ENCODE assay signal across 2 cellular contexts in the genomic region with DNA sequence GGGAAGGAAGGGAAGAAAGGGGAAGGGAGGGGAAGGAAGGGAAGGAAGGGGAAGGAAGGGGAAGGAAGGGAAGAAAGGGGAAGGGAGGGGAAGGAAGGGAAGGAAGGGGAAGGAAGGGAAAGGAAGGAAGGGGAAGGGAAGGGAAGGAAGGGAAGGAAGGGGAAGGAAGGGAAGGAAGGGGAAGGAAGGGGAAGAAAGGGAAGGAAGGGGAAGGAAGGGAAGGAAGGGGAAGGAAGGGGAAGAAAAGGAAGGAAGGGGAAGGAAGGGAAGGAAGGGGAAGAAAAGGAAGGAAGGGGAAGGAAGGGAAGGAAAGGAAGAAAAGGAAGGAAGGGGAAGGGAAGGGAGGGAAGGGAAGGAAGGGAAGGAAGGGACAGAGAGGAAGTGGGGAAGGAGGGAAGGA.
TF ChIP-seq lines count a peak whose summit lies in the region.

No MANE protein-coding gene starts in this region.

TF ChIP-seq in K562, 482 proteins besides CTCF, POLR2A, EP300 and RAD21:
- TF ChIP-seq PCBP2 (IDR thresholded peaks at IDR 0.05; ENCODE audit: low read depth, low read length, poor library complexity, severe bottlenecking) (peak; percentile 58), PCBP1 (IDR thresholded peaks at IDR 0.05; ENCODE audit: low read depth, low read length, poor library complexity, severe bottlenecking) (peak; percentile 90)

TF ChIP-seq in HepG2, 621 proteins besides CTCF, POLR2A, EP300 and RAD21 (continued from another document):
- peak; percentile 97 for TF ChIP-seq HNRNPK (IDR thresholded peaks at IDR 0.05; ENCODE audit: low read depth, low read length, poor library complexity, severe bottlenecking)
- TF ChIP-seq PCBP1 (IDR thresholded peaks at IDR 0.05; ENCODE audit: borderline replicate concordance, low read depth, low read length) = peak; percentile 94
